8 cellular contexts compared by ENCODE assay signal in the genomic region with DNA sequence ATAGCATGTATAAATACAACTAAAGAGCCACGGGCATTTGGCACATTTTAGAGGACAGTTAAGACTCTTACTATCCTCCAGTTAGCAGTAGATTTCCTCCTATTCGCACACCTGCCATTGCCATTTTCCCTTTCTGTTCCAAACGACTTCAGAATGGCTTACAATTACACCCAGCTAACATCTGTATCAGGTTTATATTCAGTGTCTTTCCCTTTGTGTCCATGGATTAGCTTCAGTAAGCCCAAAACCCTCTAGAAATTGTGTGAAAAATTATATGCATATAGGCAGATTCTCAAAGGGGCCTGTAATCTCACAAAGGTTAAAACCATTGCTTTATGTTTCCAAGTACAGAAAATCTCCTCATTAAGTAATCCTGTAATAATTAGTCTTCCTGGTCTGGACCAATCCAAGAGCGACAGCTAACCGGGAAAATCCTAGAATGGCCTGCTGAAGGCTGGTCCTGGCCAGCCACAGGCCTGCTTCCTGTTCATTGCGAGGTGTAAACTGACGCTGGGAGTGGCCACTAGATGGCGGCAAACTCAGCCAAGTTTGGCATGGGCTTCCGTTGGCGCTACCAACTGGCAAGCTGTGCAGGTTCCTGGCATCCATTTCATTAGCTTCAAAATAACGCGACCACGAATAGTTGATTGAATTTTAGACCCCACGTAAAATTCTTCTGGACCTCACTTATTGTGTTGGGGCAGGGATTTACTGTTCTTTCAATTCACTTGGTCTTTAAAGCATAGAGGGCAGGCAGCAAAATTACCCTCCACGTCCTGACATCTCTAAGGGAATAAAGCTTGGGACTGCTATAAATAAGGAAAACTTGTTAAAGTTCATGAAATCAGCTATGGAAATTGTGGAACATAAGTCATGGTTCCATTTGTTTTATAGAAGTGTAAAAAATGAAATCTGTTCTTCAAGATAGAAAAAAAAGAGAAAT. TPM values are rescaled to one million over a fixed set of nuclear protein-coding genes. Genes with fewer than 3 reads are reported as not detected.
A peak's percentile ranks its signal among the peaks of the same experiment; 100 is the strongest.
DNase-seq lines count a peak whose midpoint lies in the region; ATAC-seq and TF ChIP-seq lines count a peak whose summit lies in the region.

No MANE protein-coding gene starts in this region.

- TF ChIP-seq CTCF in epithelial cell of esophagus (IDR thresholded peaks at IDR 0.05; ENCODE audit: insufficient read depth, low read depth, low read length, missing control alignments): peak; percentile 97

- no peak overlapping the region for H3K4me3 ChIP-seq in epithelial cell of esophagus (ENCODE audit: low read length)

- peaks cover 55 to 66% (median 64%) of the 10 kb centered on the region in 3 donors for H3K4me1 Mint-ChIP-seq in naive B cell
- peaks cover 83% of the 10 kb centered on the region for H3K4me1 Mint-ChIP-seq in stimulated activated effector memory CD8-positive, alpha-beta T cell treated with anti-CD3 and anti-CD28 coated beads, Interleukin-12 subunit alpha, Interleukin-12 subunit beta, amount 100 ng/mL, for 72 hours

- peak overlapping the region in 6 of 8 donors; percentile 46 to 75 (median 68) for H3K4me3 Mint-ChIP-seq in naive B cell
- H3K4me3 Mint-ChIP-seq in stimulated activated effector memory CD8-positive, alpha-beta T cell treated with anti-CD3 and anti-CD28 coated beads, Interleukin-12 subunit alpha, Interleukin-12 subunit beta, amount 100 ng/mL, for 72 hours: peak overlapping the region; percentile 33

- H3K36me3 Mint-ChIP-seq in naive B cell: peaks cover 5 to 8% of the 10 kb centered on the region in 2 donors
- peaks cover 62% of the 10 kb centered on the region for H3K36me3 Mint-ChIP-seq in stimulated activated effector memory CD8-positive, alpha-beta T cell treated with anti-CD3 and anti-CD28 coated beads, Interleukin-12 subunit alpha, Interleukin-12 subunit beta, amount 100 ng/mL, for 72 hours

- DNase-seq in COLO668 (lab: John Stamatoyannopoulos, UW; ENCODE audit: unreplicated experiment) (peak; percentile 88), HUDEP-2 (lab: John Stamatoyannopoulos, UW; ENCODE audit: unreplicated experiment in 76 of 76) (peak in 72 of 76 experiments; percentile 10 to 86 (median 70)), NOMO-1 treated with dmso at 0.1 percent for 144 hours (lab: John Stamatoyannopoulos, UW; ENCODE audit: unreplicated experiment) (peak; percentile 65), epithelial cell of esophagus (ENCODE audit: low read depth) (peak; percentile 91), naive B cell (peak; percentile 82)
- DNase-seq in activated CD8-positive, alpha-beta memory T cell treated with anti-CD3 and anti-CD28 coated beads, Interleukin-2, amount 50 U/mL, for 1 hour (ENCODE audit: extremely low read depth): peak; percentile 82
- DNase-seq in stimulated activated effector memory CD8-positive, alpha-beta T cell treated with anti-CD3 and anti-CD28 coated beads, Interleukin-12 subunit alpha, Interleukin-12 subunit beta, amount 100 ng/mL, for 72 hours (ENCODE audit: low spot score in 2 of 2): peak; percentile 86 to 94

- peak; percentile 83 for ATAC-seq in GM21367 (IDR thresholded peaks at IDR 0.05; ENCODE audit: unreplicated experiment)
- peak; percentile 95 to 99 for ATAC-seq in naive B cell (ENCODE audit: low read depth in 2 of 2)
- ATAC-seq in stimulated activated effector memory CD8-positive, alpha-beta T cell treated with anti-CD3 and anti-CD28 coated beads, Interleukin-12 subunit alpha, Interleukin-12 subunit beta, amount 100 ng/mL, for 72 hours: peak; percentile 95

- H3K27ac Mint-ChIP-seq in naive B cell: peak overlapping the region; percentile 41 to 89 (median 74)
- H3K27ac Mint-ChIP-seq in stimulated activated effector memory CD8-positive, alpha-beta T cell treated with anti-CD3 and anti-CD28 coated beads, Interleukin-12 subunit alpha, Interleukin-12 subunit beta, amount 100 ng/mL, for 72 hours: peak overlapping the region; percentile 90

- H3K27me3 Mint-ChIP-seq in naive B cell: no peaks in the 10 kb centered on the region

- H3K9me3 Mint-ChIP-seq in naive B cell: no peaks in the 10 kb centered on the region
- peaks cover 3% of the 10 kb centered on the region for H3K9me3 Mint-ChIP-seq in stimulated activated effector memory CD8-positive, alpha-beta T cell treated with anti-CD3 and anti-CD28 coated beads, Interleukin-12 subunit alpha, Interleukin-12 subunit beta, amount 100 ng/mL, for 72 hours

RNA-seq across cellular contexts. Expression of gene ARHGAP25, which starts 17.1 kb away (rescaled TPM):
- 100 to 1,000 TPM in 4 of 6 donors, 10 to 100 TPM in 2; 45.1 to 164 (median 107) TPM for polyA plus RNA-seq in naive B cell (ENCODE audit: low read depth in 6 of 6)
